ENCODE assay signal across 1 cellular context in the genomic region with DNA sequence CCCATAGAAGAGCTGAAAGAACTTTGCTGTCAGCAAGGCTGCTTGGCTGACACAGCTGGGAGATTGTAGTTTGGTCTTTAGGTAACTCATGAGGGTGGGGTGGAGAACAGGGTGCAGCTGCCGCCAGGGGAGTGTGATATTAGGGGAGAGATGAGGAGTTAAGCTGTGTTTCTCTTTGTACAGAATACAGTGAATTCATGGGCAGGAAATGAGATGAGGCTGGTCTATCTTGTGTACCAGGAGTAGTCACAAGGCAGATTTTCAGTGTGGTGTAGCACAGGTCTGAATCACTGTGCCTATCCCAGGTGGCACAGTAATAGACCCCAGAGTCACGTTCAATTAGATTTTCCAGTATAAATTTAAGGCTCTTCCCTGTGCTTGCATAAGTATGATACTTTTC.
TF ChIP-seq lines count a peak whose summit lies in the region.

No MANE protein-coding gene starts in this region.

TF ChIP-seq in K562, 482 proteins besides CTCF, POLR2A, EP300 and RAD21:
- TF ChIP-seq XRCC4 (IDR thresholded peaks at IDR 0.05; ENCODE audit: extremely low read depth, insufficient read depth, insufficient read length) (no peak), ZNF766 (CRISPR knock-in tag; conservative IDR thresholded peaks at IDR 0.05) (no peak), ETV1 (tag; conservative IDR thresholded peaks at IDR 0.05; ENCODE audit: low read depth) (no peak)
- TF ChIP-seq, protein P1, sequence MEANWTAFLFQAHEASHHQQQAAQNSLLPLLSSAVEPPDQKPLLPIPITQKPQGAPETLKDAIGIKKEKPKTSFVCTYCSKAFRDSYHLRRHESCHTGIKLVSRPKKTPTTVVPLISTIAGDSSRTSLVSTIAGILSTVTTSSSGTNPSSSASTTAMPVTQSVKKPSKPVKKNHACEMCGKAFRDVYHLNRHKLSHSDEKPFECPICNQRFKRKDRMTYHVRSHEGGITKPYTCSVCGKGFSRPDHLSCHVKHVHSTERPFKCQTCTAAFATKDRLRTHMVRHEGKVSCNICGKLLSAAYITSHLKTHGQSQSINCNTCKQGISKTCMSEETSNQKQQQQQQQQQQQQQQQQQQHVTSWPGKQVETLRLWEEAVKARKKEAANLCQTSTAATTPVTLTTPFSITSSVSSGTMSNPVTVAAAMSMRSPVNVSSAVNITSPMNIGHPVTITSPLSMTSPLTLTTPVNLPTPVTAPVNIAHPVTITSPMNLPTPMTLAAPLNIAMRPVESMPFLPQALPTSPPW (CRISPR knock-in tag; IDR thresholded peaks at IDR 0.05) = no peak
